19 cellular contexts compared by ENCODE assay signal in genomic region chr19:49854861-49855263, GRCh38. TPM values are rescaled to one million over a fixed set of nuclear protein-coding genes. Genes with fewer than 3 reads are reported as not detected.
DNase-seq lines count a peak whose midpoint lies in the region; ATAC-seq and TF ChIP-seq lines count a peak whose summit lies in the region.
"Had no signal": no experiment of that assay in that cellular context is flagged by ENCODE, and none has a peak within 500 bp of the region (broad histone marks: within the 10 kb centered on the region; RNA-seq: fewer than 3 reads in every experiment).

No MANE protein-coding gene starts in this region.

- ATAC-seq in heart right ventricle, result no peak
- no peak for ATAC-seq in sciatic nerve
- ATAC-seq in HG02759 (IDR thresholded peaks at IDR 0.05; ENCODE audit: unreplicated experiment), result no peak
- ATAC-seq: activated naive CD8-positive, alpha-beta T cell treated with anti-CD3 and anti-CD28 coated beads, Interleukin-2, amount 50 U/mL, for 24 hours; activated T-helper 17 cell treated with anti-CD3 and anti-CD28 coated beads, Interleukin-2, amount 50 U/mL, for 72 hours; body of pancreas; lower lobe of right lung had no signal

- H3K36me3 ChIP-seq in cardiac muscle cell (peaks cover 47% of the 10 kb centered on the region), heart right ventricle (peaks cover 0 to 58% (median 25%) of the 10 kb centered on the region in 9 donors), adrenal gland (replicated peaks in 1 of 2) (peaks cover 0 to 50% of the 10 kb centered on the region in 2 donors), endodermal cell (ENCODE audit: control insufficient read depth, insufficient read depth, low read length) (peaks cover 43% of the 10 kb centered on the region)

- H3K27me3 ChIP-seq in cardiac muscle cell (no peaks in the 10 kb centered on the region), heart right ventricle (no peaks in the 10 kb centered on the region), adrenal gland (no peaks in the 10 kb centered on the region), endodermal cell (ENCODE audit: control insufficient read depth, insufficient read depth, low read length, poor library complexity, severe bottlenecking) (no peaks in the 10 kb centered on the region)
- H3K27me3 ChIP-seq: body of pancreas had no signal

- DNase-seq in cardiac muscle cell (ENCODE audit: low read depth in 1 of 2, low spot score in 1 of 2) (no peak), heart right ventricle (no peak), adrenal gland (peak in 4 of 7 donors; percentile 39 to 68 (median 50)), sciatic nerve (ENCODE audit: low spot score) (peak; percentile 64), endodermal cell (no peak)
- DNase-seq: activated CD4-positive, CD25-positive, alpha-beta regulatory T cell treated with anti-CD3 and anti-CD28 coated beads, Interleukin-2, amount 50 U/mL, for 72 hours; activated naive CD8-positive, alpha-beta T cell treated with anti-CD3 and anti-CD28 coated beads, Interleukin-2, amount 50 U/mL, for 24 hours; HFFc6; NCI-H1694; NCI-H2171 treated with DMSO at 0.1 percent for 48 hours; NCI-H526; T1000 had no signal

- H3K9ac ChIP-seq in endodermal cell (ENCODE audit: extremely low read depth, low read length, poor library complexity, severe bottlenecking), result no peak overlapping the region
- H3K9ac ChIP-seq: KMS-11 had no signal

- H3K27ac ChIP-seq in cardiac muscle cell (peak overlapping the region; percentile 35), heart right ventricle (peak overlapping the region in 1 of 10 donors; percentile 16), adrenal gland (peak overlapping the region in 2 of 5 donors; percentile 42 to 94), endodermal cell (ENCODE audit: low read depth, low read length) (no peak overlapping the region)
- H3K27ac ChIP-seq: coronary artery, KMS-11, lower lobe of right lung had no signal

- no peak for TF ChIP-seq CTCF in cardiac muscle cell (IDR thresholded peaks at IDR 0.05; ENCODE audit: low read depth, low read length)
- TF ChIP-seq CTCF in heart right ventricle (IDR thresholded peaks at IDR 0.05), result no peak
- TF ChIP-seq CTCF in adrenal gland (IDR thresholded peaks at IDR 0.05), result no peak
- no peak for TF ChIP-seq CTCF in endodermal cell (conservative IDR thresholded peaks at IDR 0.05)

- H3K4me3 ChIP-seq in cardiac muscle cell, result no peak overlapping the region
- no peak overlapping the region for H3K4me3 ChIP-seq in heart right ventricle
- H3K4me3 ChIP-seq in adrenal gland, result no peak overlapping the region
- H3K4me3 ChIP-seq in endodermal cell (ENCODE audit: low read length), result no peak overlapping the region
- H3K4me3 ChIP-seq: body of pancreas, coronary artery, lower lobe of right lung had no signal

- no peaks in the 10 kb centered on the region for H3K27me3 Mint-ChIP-seq in endodermal cell (ENCODE audit: insufficient read depth)
- H3K27me3 Mint-ChIP-seq: activated naive CD8-positive, alpha-beta T cell treated with anti-CD3 and anti-CD28 coated beads, Interleukin-2, amount 50 U/mL, for 24 hours; activated T-helper 17 cell treated with anti-CD3 and anti-CD28 coated beads, Interleukin-2, amount 50 U/mL, for 72 hours; progenitor cell of endocrine pancreas had no signal

- no peak overlapping the region for H3K4me3 Mint-ChIP-seq in endodermal cell
- H3K4me3 Mint-ChIP-seq: activated naive CD8-positive, alpha-beta T cell treated with anti-CD3 and anti-CD28 coated beads, Interleukin-2, amount 50 U/mL, for 24 hours; activated T-helper 17 cell treated with anti-CD3 and anti-CD28 coated beads, Interleukin-2, amount 50 U/mL, for 72 hours had no signal

- intact Hi-C loops in heart right ventricle (cut with DNase I), result loop anchor here in 4 of 10 donors (5.0 kb wide), 2 partner anchors 38 to 43 kb away; partner anchors contain the start of genes FUZ (in 3 of the 4) and MED25 (in 1 of the 4)
- intact Hi-C loops in adrenal gland (cut with DNase I), result no loop called here
- intact Hi-C loops in sciatic nerve (cut with DNase I), result loop anchor here (5.0 kb wide), 1 partner anchor 1587 kb away; no protein-coding TSS in a partner anchor

- TF ChIP-seq POLR2A in adrenal gland (IDR thresholded peaks at IDR 0.05), result no peak

- H3K27ac Mint-ChIP-seq in endodermal cell, result no peak overlapping the region

- 86 to 87% methylated on average over 16 of the region's 16 CpGs for WGBS in heart right ventricle, 2 donors
- WGBS in adrenal gland, 4 donors, result 69 to 81% (median 78%) methylated on average over 12 to 16 of the region's 16 CpGs; no CpG with 5 or more reads in 1 of the 4 donors
- 92 to 96% methylated on average over 8 to 16 of the region's 16 CpGs for WGBS in endodermal cell (ENCODE audit: insufficient coverage in 1 of 2, insufficient read length in 1 of 2), 2 experiments

- H3K36me3 Mint-ChIP-seq in endodermal cell (ENCODE audit: low read depth), result peaks cover 41% of the 10 kb centered on the region

- H3K4me1 ChIP-seq in cardiac muscle cell (ENCODE audit: low read depth) (peaks cover 10% of the 10 kb centered on the region), heart right ventricle (peaks cover 9 to 40% (median 27%) of the 10 kb centered on the region in 9 donors), adrenal gland (replicated peaks in 1 of 2) (peaks cover 25 to 61% of the 10 kb centered on the region in 2 donors), endodermal cell (ENCODE audit: control insufficient read depth, insufficient read depth, low read length) (peaks cover 5% of the 10 kb centered on the region)

- H3K9me3 ChIP-seq in cardiac muscle cell (ENCODE audit: low read depth), result no peaks in the 10 kb centered on the region
- H3K9me3 ChIP-seq in heart right ventricle, result no peaks in the 10 kb centered on the region
- no peaks in the 10 kb centered on the region for H3K9me3 ChIP-seq in adrenal gland (replicated peaks in 1 of 3)
- no peaks in the 10 kb centered on the region for H3K9me3 ChIP-seq in endodermal cell (ENCODE audit: control insufficient read depth, low read length)
- H3K9me3 ChIP-seq: body of pancreas, lower lobe of right lung had no signal

- H3K9me3 Mint-ChIP-seq in endodermal cell, result peaks cover 4% of the 10 kb centered on the region
- H3K9me3 Mint-ChIP-seq: activated T-helper 17 cell treated with anti-CD3 and anti-CD28 coated beads, Interleukin-2, amount 50 U/mL, for 72 hours had no signal

- H3K4me1 Mint-ChIP-seq in endodermal cell, result peaks cover 18% of the 10 kb centered on the region

RNA-seq across cellular contexts. Expression of gene PTOV1, which starts 3.9 kb away (rescaled TPM):
- 290 and 380 TPM in 2 replicates for total RNA-seq in cardiac muscle cell
- 445 and 583 TPM in 2 replicates for polyA plus RNA-seq in cardiac muscle cell
- total RNA-seq in heart right ventricle, result 100 to 1,000 TPM in 3 of 10 donors, 10 to 100 TPM in 7; 67.8 to 137 (median 90.0) TPM
- 100 to 1,000 TPM; 107 to 220 TPM for polyA plus RNA-seq in heart right ventricle
- 100 to 1,000 TPM; 163 to 568 (median 275) TPM for total RNA-seq in adrenal gland
- 100 to 1,000 TPM in 2 of 3 donors, 10 to 100 TPM in 1; 78.7 to 620 (median 409) TPM for polyA plus RNA-seq in adrenal gland
- 143 TPM for total RNA-seq in sciatic nerve
- 100 to 1,000 TPM; 279 to 287 TPM for total RNA-seq in endodermal cell
- polyA plus RNA-seq in endodermal cell (2013, experiment 1 of 2), result 359 TPM
- 302 TPM for polyA plus RNA-seq in endodermal cell (2013, experiment 2 of 2)

RNA-seq across cellular contexts. Expression of gene PNKP, which starts 12.5 kb away (rescaled TPM):
- 73.8 and 74.5 TPM in 2 replicates for total RNA-seq in cardiac muscle cell
- 69.7 and 98.4 TPM in 2 replicates for polyA plus RNA-seq in cardiac muscle cell
- 10 to 100 TPM; 24.0 to 43.9 (median 34.6) TPM for total RNA-seq in heart right ventricle
- 10 to 100 TPM; 31.8 to 91.7 TPM for polyA plus RNA-seq in heart right ventricle
- total RNA-seq in adrenal gland, result 100 to 1,000 TPM in 4 of 8 donors, 10 to 100 TPM in 4; 49.3 to 199 (median 100) TPM
- polyA plus RNA-seq in adrenal gland, result 100 to 1,000 TPM in 2 of 3 donors, 10 to 100 TPM in 1; 40.7 to 344 (median 202) TPM
- 66.6 TPM for total RNA-seq in sciatic nerve
- total RNA-seq in endodermal cell, result 100 to 1,000 TPM; 161 to 163 TPM
- 78.3 TPM for polyA plus RNA-seq in endodermal cell (2013, experiment 1 of 2)
- 66.1 TPM for polyA plus RNA-seq in endodermal cell (2013, experiment 2 of 2)

RNA-seq across cellular contexts. Expression of gene AKT1S1, which starts 22.3 kb away (rescaled TPM):
- total RNA-seq in cardiac muscle cell, result 27.5 and 36.9 TPM in 2 replicates
- polyA plus RNA-seq in cardiac muscle cell, result 45.4 and 66.2 TPM in 2 replicates
- 10 to 100 TPM; 26.0 to 51.9 (median 32.4) TPM for total RNA-seq in heart right ventricle
- polyA plus RNA-seq in heart right ventricle, result 10 to 100 TPM; 42.6 to 48.1 TPM
- total RNA-seq in adrenal gland, result 10 to 100 TPM; 25.7 to 70.3 (median 45.7) TPM
- polyA plus RNA-seq in adrenal gland, result 10 to 100 TPM; 66.0 to 89.6 (median 75.8) TPM
- total RNA-seq in sciatic nerve, result 36.6 TPM
- 10 to 100 TPM; 41.3 to 47.0 TPM for total RNA-seq in endodermal cell
- 29.0 TPM for polyA plus RNA-seq in endodermal cell (2013, experiment 1 of 2)
- polyA plus RNA-seq in endodermal cell (2013, experiment 2 of 2), result 26.6 TPM

RNA-seq across cellular contexts. Expression of gene TBC1D17, which starts 22.6 kb away (rescaled TPM):
- total RNA-seq in cardiac muscle cell (25.4 and 26.8 TPM in 2 replicates), heart right ventricle (10 to 100 TPM; 40.6 to 57.9 (median 50.6) TPM), adrenal gland (100 to 1,000 TPM in 1 of 8 donors, 10 to 100 TPM in 7; 33.5 to 103 (median 51.4) TPM), sciatic nerve (64.8 TPM), endodermal cell (10 to 100 TPM; 40.7 to 47.3 TPM)
- polyA plus RNA-seq in cardiac muscle cell (38.0 and 52.5 TPM in 2 replicates), heart right ventricle (10 to 100 TPM; 30.4 to 41.7 TPM), adrenal gland (100 to 1,000 TPM in 2 of 3 donors, 10 to 100 TPM in 1; 22.4 to 198 (median 113) TPM)
- 35.5 TPM for polyA plus RNA-seq in endodermal cell (2013, experiment 1 of 2)
- 29.4 TPM for polyA plus RNA-seq in endodermal cell (2013, experiment 2 of 2)

RNA-seq across cellular contexts. Expression of gene MED25, which starts 36.8 kb away (rescaled TPM):
- 68.7 and 83.7 TPM in 2 replicates for total RNA-seq in cardiac muscle cell
- 69.9 and 73.2 TPM in 2 replicates for polyA plus RNA-seq in cardiac muscle cell
- 100 to 1,000 TPM in 1 of 10 donors, 10 to 100 TPM in 9; 39.7 to 110 (median 54.9) TPM for total RNA-seq in heart right ventricle
- polyA plus RNA-seq in heart right ventricle, result 100 to 1,000 TPM in 1 of 2 donors, 10 to 100 TPM in 1; 39.5 to 149 TPM
- total RNA-seq in adrenal gland, result 100 to 1,000 TPM in 5 of 8 donors, 10 to 100 TPM in 3; 78.3 to 211 (median 107) TPM
- 100 to 1,000 TPM in 2 of 3 donors, 10 to 100 TPM in 1; 71.2 to 457 (median 299) TPM for polyA plus RNA-seq in adrenal gland
- total RNA-seq in sciatic nerve, result 39.7 TPM
- 10 to 100 TPM; 89.1 to 90.0 TPM for total RNA-seq in endodermal cell
- 83.7 TPM for polyA plus RNA-seq in endodermal cell (2013, experiment 1 of 2)
- polyA plus RNA-seq in endodermal cell (2013, experiment 2 of 2), result 73.4 TPM

Comparison
In these comparisons a context has a peak if more than half of its experiments do, and no peak if none do; other contexts are left out.
1. DNase-seq: peak in adrenal gland (4 of 7) and sciatic nerve (single experiment); none in cardiac muscle cell (0 of 2), heart right ventricle (0 of 2) and endodermal cell (single experiment).